8 cellular contexts compared by ENCODE assay signal in genomic region chr3:194487289-194488006, GRCh38. TPM values are rescaled to one million over a fixed set of nuclear protein-coding genes. Genes with fewer than 3 reads are reported as not detected.
DNase-seq lines count a peak whose midpoint lies in the region; ATAC-seq and TF ChIP-seq lines count a peak whose summit lies in the region.

No MANE protein-coding gene starts in this region.

- H3K27me3 Mint-ChIP-seq in activated naive CD4-positive, alpha-beta T cell treated with anti-CD3 and anti-CD28 coated beads, Interleukin-2, amount 50 U/mL, for 24 hours: no peaks in the 10 kb centered on the region

- H3K4me3 Mint-ChIP-seq in activated naive CD4-positive, alpha-beta T cell treated with anti-CD3 and anti-CD28 coated beads, Interleukin-2, amount 50 U/mL, for 24 hours: peak overlapping the region; percentile 87

- H3K4me3 ChIP-seq in OCI-LY7 (ENCODE audit: low read depth, low read length, poor library complexity, severe bottlenecking): peak overlapping the region; percentile 73
- peak overlapping the region; percentile 16 to 87 (median 77) for H3K4me3 ChIP-seq in heart right ventricle
- H3K4me3 ChIP-seq in rectal smooth muscle tissue (ENCODE audit: low read length): peak overlapping the region; percentile 78

- H2AFZ ChIP-seq in OCI-LY7 (ENCODE audit: low read length): peak overlapping the region; percentile 76

- DNase-seq in 8988T (peak; percentile 43), OCI-LY7 (ENCODE audit: low spot score) (peak; percentile 72), heart right ventricle (peak; percentile 31 to 48), RKO (ENCODE audit: low spot score) (no peak)

- H3K79me2 ChIP-seq in OCI-LY7 (ENCODE audit: insufficient read depth, low read depth, low read length): peaks cover 27% of the 10 kb centered on the region

- peaks cover 21% of the 10 kb centered on the region for H3K36me3 ChIP-seq in OCI-LY7 (ENCODE audit: insufficient read depth, low read length)
- peaks cover 0 to 24% (median 0%) of the 10 kb centered on the region in 9 donors for H3K36me3 ChIP-seq in heart right ventricle
- no peaks in the 10 kb centered on the region for H3K36me3 ChIP-seq in rectal smooth muscle tissue (ENCODE audit: control insufficient read depth, insufficient read depth, low read length)

- CTCF ChIA-PET in OCI-LY7 (lab: Charles Lee; ENCODE audit: unreplicated experiment): no interaction called here

- POLR2A ChIA-PET in OCI-LY7 (lab: Charles Lee): no interaction called here

- ATAC-seq in GM18861 (IDR thresholded peaks at IDR 0.05; ENCODE audit: unreplicated experiment): peak; percentile 17
- peak; percentile 24 for ATAC-seq in HG03066 (IDR thresholded peaks at IDR 0.05; ENCODE audit: low read depth, unreplicated experiment)
- ATAC-seq in heart right ventricle: peak; percentile 8 to 58 (median 42)

- TSS peak; percentile 87 for BruUV-seq in OCI-LY7 (replicated peaks; lab: Mats Ljungman, UMichigan)

- no peak for TF ChIP-seq CTCF in OCI-LY7 (conservative IDR thresholded peaks at IDR 0.05; ENCODE audit: low read length)
- no peak for TF ChIP-seq CTCF in heart right ventricle (IDR thresholded peaks at IDR 0.05)

- H3K27ac ChIP-seq in OCI-LY7 (ENCODE audit: low read depth, low read length, poor library complexity, severe bottlenecking) (peak overlapping the region; percentile 41), heart right ventricle (peak overlapping the region in 9 of 10 donors; percentile 80 to 96 (median 90)), rectal smooth muscle tissue (ENCODE audit: low read depth, low read length) (no peak overlapping the region)

- no peak overlapping the region for H3K9ac ChIP-seq in rectal smooth muscle tissue (ENCODE audit: low read length)

- peaks cover 43% of the 10 kb centered on the region for H3K4me1 ChIP-seq in OCI-LY7 (ENCODE audit: insufficient read depth, low read length, poor library complexity, severe bottlenecking)
- peaks cover 0 to 69% (median 36%) of the 10 kb centered on the region in 9 donors for H3K4me1 ChIP-seq in heart right ventricle
- peaks cover 3% of the 10 kb centered on the region for H3K4me1 ChIP-seq in rectal smooth muscle tissue (ENCODE audit: control insufficient read depth, insufficient read depth, low read length)

- H3K4me1 Mint-ChIP-seq in activated naive CD4-positive, alpha-beta T cell treated with anti-CD3 and anti-CD28 coated beads, Interleukin-2, amount 50 U/mL, for 24 hours: peaks cover 45% of the 10 kb centered on the region

- no peaks in the 10 kb centered on the region for H3K27me3 ChIP-seq in heart right ventricle
- no peaks in the 10 kb centered on the region for H3K27me3 ChIP-seq in rectal smooth muscle tissue (ENCODE audit: control insufficient read depth, insufficient read depth, low read length)

- peaks cover 11% of the 10 kb centered on the region; the same call in 1 of the 2 replicates for H4K20me1 ChIP-seq in OCI-LY7 (ENCODE audit: insufficient read depth, low read length)

- intact Hi-C loops in OCI-LY7 (cut with micrococcal nuclease; ENCODE audit: unreplicated experiment): loop anchor here (2.0 to 10.0 kb wide), 4 partner anchors 95 to 667 kb away; no protein-coding TSS in a partner anchor
- intact Hi-C loops in heart right ventricle (cut with DNase I): loop anchor here in 8 of 10 donors (2.0 to 10.0 kb wide), 5 partner anchors 85 to 95 kb away; no protein-coding TSS in a partner anchor

- no peaks in the 10 kb centered on the region for H3K9me3 Mint-ChIP-seq in activated naive CD4-positive, alpha-beta T cell treated with anti-CD3 and anti-CD28 coated beads, Interleukin-2, amount 50 U/mL, for 24 hours

- H3K4me2 ChIP-seq in OCI-LY7 (ENCODE audit: low read length): peak overlapping the region; percentile 87

- no peaks in the 10 kb centered on the region for H3K9me3 ChIP-seq in OCI-LY7 (ENCODE audit: low read length)
- H3K9me3 ChIP-seq in heart right ventricle: no peaks in the 10 kb centered on the region

- H3K9me2 ChIP-seq in OCI-LY7 (ENCODE audit: insufficient read depth, low read length): no peaks in the 10 kb centered on the region

- peaks cover 9% of the 10 kb centered on the region for H3K36me3 Mint-ChIP-seq in activated naive CD4-positive, alpha-beta T cell treated with anti-CD3 and anti-CD28 coated beads, Interleukin-2, amount 50 U/mL, for 24 hours

- peak overlapping the region; percentile 86 for H3K27ac Mint-ChIP-seq in activated naive CD4-positive, alpha-beta T cell treated with anti-CD3 and anti-CD28 coated beads, Interleukin-2, amount 50 U/mL, for 24 hours

- WGBS in heart right ventricle, 2 donors: 7 to 10% methylated on average over 51 of the region's 51 CpGs

RNA-seq across cellular contexts. Expression of gene ATP13A3, which starts 0.6 kb away (rescaled TPM):
- total RNA-seq in OCI-LY7 (2014; rRNA removed; shearing (Covaris generic)): 84.5 and 103 TPM in 2 replicates
- total RNA-seq in OCI-LY7 (2022): 69.5 and 79.5 TPM in 2 replicates
- total RNA-seq in heart right ventricle: 100 to 1,000 TPM in 5 of 10 donors, 10 to 100 TPM in 5; 60.3 to 195 (median 109) TPM
- polyA plus RNA-seq in heart right ventricle: 10 to 100 TPM; 31.0 to 45.9 TPM
